15 cellular contexts compared by ENCODE assay signal in genomic region chr17:48720263-48721008, GRCh38. TPM values are rescaled to one million over a fixed set of nuclear protein-coding genes. Genes with fewer than 3 reads are reported as not detected.
DNase-seq lines count a peak whose midpoint lies in the region; ATAC-seq and TF ChIP-seq lines count a peak whose summit lies in the region.
"Had no signal": no experiment of that assay in that cellular context is flagged by ENCODE, and none has a peak within 500 bp of the region (broad histone marks: within the 10 kb centered on the region; RNA-seq: fewer than 3 reads in every experiment).

No MANE protein-coding gene starts in this region.

- H3K27ac ChIP-seq in prostate gland (peak overlapping the region; percentile 97 to 98), tibial artery (no peak overlapping the region), suprapubic skin (no peak overlapping the region)
- H3K27ac ChIP-seq: SJSA1 had no signal

- H3K27me3 Mint-ChIP-seq in activated CD8-positive, alpha-beta T cell treated with anti-CD3 and anti-CD28 coated beads, Interleukin-2, amount 10 ng/mL, durations not matched to agents 7 days and 5 days (ENCODE audit: low read depth): peaks cover 80% of the 10 kb centered on the region
- peaks cover 83% of the 10 kb centered on the region for H3K27me3 Mint-ChIP-seq in activated CD8-positive, alpha-beta T cell treated with anti-CD3 and anti-CD28 coated beads for 36 hours
- peaks cover 36% of the 10 kb centered on the region for H3K27me3 Mint-ChIP-seq in endothelial cell (ENCODE audit: unreplicated experiment)

- H3K27me3 ChIP-seq in NT2/D1 (ENCODE audit: insufficient read depth, insufficient read length): peaks cover 95% of the 10 kb centered on the region
- H3K27me3 ChIP-seq in prostate gland (replicated peaks; ENCODE audit: insufficient read depth): no peaks in the 10 kb centered on the region
- H3K27me3 ChIP-seq in tibial artery: peaks cover 11 to 100% of the 10 kb centered on the region in 2 donors
- peaks cover 100% of the 10 kb centered on the region for H3K27me3 ChIP-seq in suprapubic skin

- peak overlapping the region; percentile 31 for H3K27ac Mint-ChIP-seq in activated CD8-positive, alpha-beta T cell treated with anti-CD3 and anti-CD28 coated beads, Interleukin-2, amount 10 ng/mL, durations not matched to agents 7 days and 5 days
- no peak overlapping the region for H3K27ac Mint-ChIP-seq in activated CD8-positive, alpha-beta T cell treated with anti-CD3 and anti-CD28 coated beads for 36 hours
- peak overlapping the region; percentile 45 for H3K27ac Mint-ChIP-seq in endothelial cell (ENCODE audit: unreplicated experiment)

- H3K9me3 ChIP-seq in NT2/D1 (ENCODE audit: insufficient read depth, low read length) (no peaks in the 10 kb centered on the region), prostate gland (no peaks in the 10 kb centered on the region), tibial artery (no peaks in the 10 kb centered on the region), suprapubic skin (no peaks in the 10 kb centered on the region)

- H3K4me1 ChIP-seq in NT2/D1 (ENCODE audit: insufficient read depth, insufficient read length) (peaks cover 20% of the 10 kb centered on the region), prostate gland (replicated peaks) (peaks cover 5% of the 10 kb centered on the region), tibial artery (peaks cover 0 to 35% (median 22%) of the 10 kb centered on the region in 4 donors), suprapubic skin (peaks cover 39% of the 10 kb centered on the region)
- H3K4me1 ChIP-seq: SJSA1 had no signal

- WGBS in prostate gland: 11% methylated on average over 11 of the region's 11 CpGs
- 38% methylated on average over 11 of the region's 11 CpGs for WGBS in suprapubic skin

- no peak for TF ChIP-seq CTCF in activated CD8-positive, alpha-beta T cell treated with anti-CD3 and anti-CD28 coated beads for 36 hours (IDR thresholded peaks at IDR 0.05)
- TF ChIP-seq CTCF in endothelial cell (IDR thresholded peaks at IDR 0.05; ENCODE audit: unreplicated experiment) (no peak), prostate gland (IDR thresholded peaks at IDR 0.05) (no peak), tibial artery (IDR thresholded peaks at IDR 0.05) (no peak), suprapubic skin (IDR thresholded peaks at IDR 0.05) (no peak)

- TF ChIP-seq POLR2A in prostate gland (IDR thresholded peaks at IDR 0.05) (no peak), suprapubic skin (IDR thresholded peaks at IDR 0.05) (no peak)

- no peak overlapping the region for H3K4me3 Mint-ChIP-seq in activated CD8-positive, alpha-beta T cell treated with anti-CD3 and anti-CD28 coated beads, Interleukin-2, amount 10 ng/mL, durations not matched to agents 7 days and 5 days
- no peak overlapping the region for H3K4me3 Mint-ChIP-seq in activated CD8-positive, alpha-beta T cell treated with anti-CD3 and anti-CD28 coated beads for 36 hours
- peak overlapping the region; percentile 45 for H3K4me3 Mint-ChIP-seq in endothelial cell (ENCODE audit: unreplicated experiment)

- H3K4me3 ChIP-seq in NT2/D1 (ENCODE audit: insufficient read length, low read depth) (no peak overlapping the region), prostate gland (peak overlapping the region; percentile 55 to 63), tibial artery (no peak overlapping the region), suprapubic skin (no peak overlapping the region)
- H3K4me3 ChIP-seq: SJSA1 had no signal

- peaks cover 40% of the 10 kb centered on the region for H3K4me1 Mint-ChIP-seq in activated CD8-positive, alpha-beta T cell treated with anti-CD3 and anti-CD28 coated beads, Interleukin-2, amount 10 ng/mL, durations not matched to agents 7 days and 5 days (ENCODE audit: low read depth)
- H3K4me1 Mint-ChIP-seq in activated CD8-positive, alpha-beta T cell treated with anti-CD3 and anti-CD28 coated beads for 36 hours (ENCODE audit: low read depth): peaks cover 33% of the 10 kb centered on the region
- H3K4me1 Mint-ChIP-seq in endothelial cell (ENCODE audit: unreplicated experiment): peaks cover 28% of the 10 kb centered on the region

- H3K36me3 Mint-ChIP-seq in activated CD8-positive, alpha-beta T cell treated with anti-CD3 and anti-CD28 coated beads, Interleukin-2, amount 10 ng/mL, durations not matched to agents 7 days and 5 days (ENCODE audit: low read depth): peaks cover 4% of the 10 kb centered on the region
- no peaks in the 10 kb centered on the region for H3K36me3 Mint-ChIP-seq in activated CD8-positive, alpha-beta T cell treated with anti-CD3 and anti-CD28 coated beads for 36 hours (ENCODE audit: low read depth)
- H3K36me3 Mint-ChIP-seq in endothelial cell (ENCODE audit: low read depth, unreplicated experiment): no peaks in the 10 kb centered on the region

- no peaks in the 10 kb centered on the region for H3K9me3 Mint-ChIP-seq in activated CD8-positive, alpha-beta T cell treated with anti-CD3 and anti-CD28 coated beads, Interleukin-2, amount 10 ng/mL, durations not matched to agents 7 days and 5 days (ENCODE audit: insufficient read depth)
- H3K9me3 Mint-ChIP-seq in activated CD8-positive, alpha-beta T cell treated with anti-CD3 and anti-CD28 coated beads for 36 hours: no peaks in the 10 kb centered on the region
- H3K9me3 Mint-ChIP-seq in endothelial cell (ENCODE audit: unreplicated experiment): no peaks in the 10 kb centered on the region

- CTCF ChIA-PET in activated CD8-positive, alpha-beta T cell treated with anti-CD3 and anti-CD28 coated beads, Interleukin-2, amount 10 ng/mL, durations not matched to agents 7 days and 5 days (lab: Charles Lee): interaction anchor here (1.0 to 1.9 kb wide), 9 partner anchors 11 to 316 kb away, joined by 3 to 8 read pairs (median 4); no protein-coding TSS in a partner anchor
- CTCF ChIA-PET in activated CD8-positive, alpha-beta T cell treated with anti-CD3 and anti-CD28 coated beads for 36 hours (lab: Charles Lee): interaction anchor here (0.8 to 4.5 kb wide), 9 partner anchors 8 to 164 kb away, joined by 3 to 19 read pairs (median 5); partner anchors contain the start of gene HOXB13

- no peak for DNase-seq in activated CD8-positive, alpha-beta T cell treated with anti-CD3 and anti-CD28 coated beads, Interleukin-2, amount 10 ng/mL, durations not matched to agents 7 days and 5 days
- DNase-seq in activated CD8-positive, alpha-beta T cell treated with anti-CD3 and anti-CD28 coated beads for 36 hours: no peak
- DNase-seq in NT2/D1 (ENCODE audit: low read depth, low spot score): no peak
- DNase-seq in endothelial cell (ENCODE audit: low spot score): no peak
- DNase-seq in prostate gland (ENCODE audit: low spot score): no peak
- DNase-seq in NCI-H2107 (lab: John Stamatoyannopoulos, UW): no peak
- no peak for DNase-seq in tibial artery
- DNase-seq in suprapubic skin (ENCODE audit: low spot score in 2 of 2): no peak
- DNase-seq: central memory CD4-positive, alpha-beta T cell; DMS79 treated with DMSO at 0.1 percent for 48 hours; NCI-H2171 treated with DMSO at 0.1 percent for 48 hours had no signal

- no peak for ATAC-seq in activated CD8-positive, alpha-beta T cell treated with anti-CD3 and anti-CD28 coated beads, Interleukin-2, amount 10 ng/mL, durations not matched to agents 7 days and 5 days
- ATAC-seq in activated CD8-positive, alpha-beta T cell treated with anti-CD3 and anti-CD28 coated beads for 36 hours: no peak
- ATAC-seq: activated CD4-positive, CD25-positive, alpha-beta regulatory T cell treated with anti-CD3 and anti-CD28 coated beads, Interleukin-2, amount 50 U/mL, for 24 hours had no signal

- intact Hi-C loops in activated CD8-positive, alpha-beta T cell treated with anti-CD3 and anti-CD28 coated beads for 36 hours (cut with micrococcal nuclease): loop anchor here (10.0 kb wide), 1 partner anchor 106 kb away; the partner anchor contains the start of genes HOXB7 and HOXB8
- intact Hi-C loops in prostate gland (cut with DNase I): loop anchor here (10.0 kb wide), 1 partner anchor 164 kb away; no protein-coding TSS in a partner anchor
- intact Hi-C loops in tibial artery (cut with DNase I; ENCODE audit: low total_unique reads): loop anchor here (10.0 kb wide), 1 partner anchor 164 kb away; no protein-coding TSS in a partner anchor

- H3K9ac ChIP-seq in NT2/D1 (ENCODE audit: insufficient read length, low read depth): peak overlapping the region; percentile 27

- TF ChIP-seq EP300 in suprapubic skin (IDR thresholded peaks at IDR 0.05): no peak

- POLR2A ChIA-PET in activated CD8-positive, alpha-beta T cell treated with anti-CD3 and anti-CD28 coated beads, Interleukin-2, amount 10 ng/mL, durations not matched to agents 7 days and 5 days (lab: Charles Lee): interaction anchor here (0.6 kb wide), 1 partner anchor 15 kb away, joined by 3 read pairs; no protein-coding TSS in a partner anchor
- POLR2A ChIA-PET in activated CD8-positive, alpha-beta T cell treated with anti-CD3 and anti-CD28 coated beads for 36 hours (lab: Charles Lee): interaction anchor here (1.0 kb wide), 1 partner anchor 15 kb away, joined by 4 read pairs; no protein-coding TSS in a partner anchor

- H3K36me3 ChIP-seq in NT2/D1 (ENCODE audit: insufficient read depth, insufficient read length, low read length): no peaks in the 10 kb centered on the region
- H3K36me3 ChIP-seq in prostate gland: no peaks in the 10 kb centered on the region
- H3K36me3 ChIP-seq in tibial artery: no peaks in the 10 kb centered on the region
- no peaks in the 10 kb centered on the region for H3K36me3 ChIP-seq in suprapubic skin
- H3K36me3 ChIP-seq: SJSA1 had no signal

RNA-seq across cellular contexts. Expression of gene PRAC1, which starts 1.9 kb away (rescaled TPM):
- total RNA-seq in activated CD8-positive, alpha-beta T cell treated with anti-CD3 and anti-CD28 coated beads, Interleukin-2, amount 10 ng/mL, durations not matched to agents 7 days and 5 days: not detected
- not detected for total RNA-seq in activated CD8-positive, alpha-beta T cell treated with anti-CD3 and anti-CD28 coated beads for 36 hours
- total RNA-seq in endothelial cell (ENCODE audit: unreplicated experiment): not detected
- 100 to 1,000 TPM in 1 of 2 donors, 10 to 100 TPM in 1; 56.7 to 243 TPM for total RNA-seq in prostate gland
- not detected for total RNA-seq in suprapubic skin
- total RNA-seq: lung microvascular endothelial cell, posterior vena cava, SJSA1 had no signal

RNA-seq across cellular contexts. Expression of gene PRAC2, which starts 2.5 kb away (rescaled TPM):
- total RNA-seq in activated CD8-positive, alpha-beta T cell treated with anti-CD3 and anti-CD28 coated beads, Interleukin-2, amount 10 ng/mL, durations not matched to agents 7 days and 5 days: not detected
- not detected for total RNA-seq in activated CD8-positive, alpha-beta T cell treated with anti-CD3 and anti-CD28 coated beads for 36 hours
- total RNA-seq in endothelial cell (ENCODE audit: unreplicated experiment) (not detected), prostate gland (100 to 1,000 TPM in 1 of 2 donors, 1 to 10 TPM in 1; 9.6 to 135 TPM), suprapubic skin (not detected)
- total RNA-seq: lung microvascular endothelial cell, posterior vena cava, SJSA1 had no signal

RNA-seq across cellular contexts. Expression of gene HOXB13, which starts 8.1 kb away (rescaled TPM):
- total RNA-seq in activated CD8-positive, alpha-beta T cell treated with anti-CD3 and anti-CD28 coated beads, Interleukin-2, amount 10 ng/mL, durations not matched to agents 7 days and 5 days: not detected
- total RNA-seq in activated CD8-positive, alpha-beta T cell treated with anti-CD3 and anti-CD28 coated beads for 36 hours: not detected
- not detected for total RNA-seq in endothelial cell (ENCODE audit: unreplicated experiment)
- 100 to 1,000 TPM in 1 of 2 donors, 10 to 100 TPM in 1; 78.7 to 249 TPM for total RNA-seq in prostate gland
- not detected for total RNA-seq in suprapubic skin
- total RNA-seq: lung microvascular endothelial cell, posterior vena cava, SJSA1 had no signal

Comparison
In these comparisons a context has a peak if more than half of its experiments do, and no peak if none do; other contexts are left out.
1. H3K4me3 ChIP-seq: peak in prostate gland (2 of 2); none in NT2/D1 (single experiment), tibial artery (0 of 2) and suprapubic skin (single experiment).
2. H3K27ac ChIP-seq: peak in prostate gland (2 of 2); none in tibial artery (0 of 2) and suprapubic skin (single experiment).
3. RNA of gene PRAC1, which starts 1.9 kb away (total RNA-seq): 56.7 to 243 TPM in prostate gland; not detected in endothelial cell (single experiment), not detected in activated CD8-positive, alpha-beta T cell treated with anti-CD3 and anti-CD28 coated beads, Interleukin-2, amount 10 ng/mL, durations not matched to agents 7 days and 5 days, not detected in activated CD8-positive, alpha-beta T cell treated with anti-CD3 and anti-CD28 coated beads for 36 hours and not detected in suprapubic skin; every median in the first group is over 10 times any median in the second.
4. RNA of gene PRAC2, which starts 2.5 kb away (total RNA-seq): 9.6 to 135 TPM in prostate gland; not detected in activated CD8-positive, alpha-beta T cell treated with anti-CD3 and anti-CD28 coated beads, Interleukin-2, amount 10 ng/mL, durations not matched to agents 7 days and 5 days, not detected in activated CD8-positive, alpha-beta T cell treated with anti-CD3 and anti-CD28 coated beads for 36 hours, not detected in endothelial cell (single experiment) and not detected in suprapubic skin; every median in the first group is over 10 times any median in the second.
5. RNA of gene HOXB13, which starts 8.1 kb away (total RNA-seq): 78.7 to 249 TPM in prostate gland; not detected in endothelial cell (single experiment), not detected in activated CD8-positive, alpha-beta T cell treated with anti-CD3 and anti-CD28 coated beads, Interleukin-2, amount 10 ng/mL, durations not matched to agents 7 days and 5 days, not detected in activated CD8-positive, alpha-beta T cell treated with anti-CD3 and anti-CD28 coated beads for 36 hours and not detected in suprapubic skin; every median in the first group is over 10 times any median in the second.